In the genomic region with DNA sequence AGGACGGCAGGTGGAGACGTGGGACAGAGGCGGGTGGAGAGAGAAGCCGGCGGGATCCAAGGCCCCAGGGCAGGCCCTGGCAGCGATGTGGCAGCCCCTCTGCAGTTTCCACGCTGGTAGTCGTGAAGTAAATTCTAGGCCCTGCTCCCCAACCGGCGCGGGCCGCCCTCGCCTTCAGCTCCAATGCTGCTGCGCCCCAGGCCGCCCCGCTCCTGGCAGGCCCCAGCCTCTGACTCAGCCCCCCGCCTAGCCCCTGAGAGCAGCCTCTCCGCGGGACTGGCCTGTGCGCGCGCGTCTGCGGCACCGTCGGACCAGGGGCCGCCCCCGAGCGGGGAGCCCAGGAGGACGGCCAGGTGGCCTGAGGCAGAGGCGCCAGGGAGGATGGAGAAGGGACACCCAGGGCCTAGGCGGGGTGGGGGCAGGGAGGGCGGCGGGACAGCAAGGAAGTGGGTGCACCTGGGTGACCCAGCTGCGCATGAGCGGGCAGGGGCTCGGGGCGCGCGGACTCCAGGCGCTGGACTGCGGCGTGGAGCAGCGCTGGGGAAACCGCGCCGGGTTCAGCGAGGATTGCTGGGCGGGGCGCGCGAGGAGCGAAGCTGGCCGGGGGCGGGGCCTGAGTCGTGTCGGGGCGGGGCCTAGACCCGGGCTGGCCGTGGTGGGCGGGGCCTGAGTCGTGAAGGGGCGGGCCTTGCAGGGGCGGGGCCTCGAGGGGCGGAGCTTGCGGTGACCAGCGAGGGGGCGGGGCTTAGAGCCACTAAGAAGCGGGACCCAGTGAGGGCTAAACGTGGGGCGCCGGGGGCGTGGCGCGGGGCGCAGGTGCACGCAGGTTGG, we compare ENCODE assay signal across 8 cellular contexts. TPM values are rescaled to one million over a fixed set of nuclear protein-coding genes. Genes with fewer than 3 reads are reported as not detected.
DNase-seq lines count a peak whose midpoint lies in the region; ATAC-seq, FAIRE-seq and TF ChIP-seq lines count a peak whose summit lies in the region.

No MANE protein-coding gene starts in this region.

- no peaks in the 10 kb centered on the region for H3K9me1 ChIP-seq in keratinocyte (ENCODE audit: control insufficient read depth, extremely low read depth, insufficient read depth, low read length)

- H3K4me1 ChIP-seq in keratinocyte (ENCODE audit: control insufficient read depth, extremely low read depth, insufficient read depth, low read length) = no peaks in the 10 kb centered on the region

- H3K4me2 ChIP-seq in keratinocyte (ENCODE audit: control insufficient read depth, extremely low read depth, insufficient read depth, low read depth, low read length) = peak overlapping the region; percentile 74

- H3K9me3 Mint-ChIP-seq in HFFc6 = peaks cover 18% of the 10 kb centered on the region
- peaks cover 15% of the 10 kb centered on the region for H3K9me3 Mint-ChIP-seq in central memory CD8-positive, alpha-beta T cell

- peak overlapping the region; percentile 50 for H3K9ac ChIP-seq in keratinocyte (ENCODE audit: control insufficient read depth, extremely low read depth, insufficient read depth, low read length)

- no peaks in the 10 kb centered on the region for H3K79me2 ChIP-seq in keratinocyte (ENCODE audit: control insufficient read depth, insufficient read depth, low read length)

- peak overlapping the region; percentile 42; the same call in 1 of the 2 replicates for H3K27ac Mint-ChIP-seq in HFFc6
- H3K27ac Mint-ChIP-seq in central memory CD8-positive, alpha-beta T cell (ENCODE audit: low read depth) = no peak overlapping the region

- in situ Hi-C loops in G401 (cut with HindIII; ENCODE audit: low sequenced_read_pairs) = no loop called here

- TF ChIP-seq CTCF in HFFc6 (IDR thresholded peaks at IDR 0.05) (no peak), keratinocyte (optimal IDR thresholded peaks at IDR 0.05 in 1 of 3, IDR thresholded peaks at IDR 0.05 in 1 of 3, conservative IDR thresholded peaks at IDR 0.05 in 1 of 3; ENCODE audit: extremely low read depth in 1 of 3, insufficient read depth in 2 of 3, low read length in 3 of 3) (no peak)

- H3K9me3 ChIP-seq in keratinocyte (ENCODE audit: control insufficient read depth, low read depth, low read length) = no peaks in the 10 kb centered on the region

- dilution Hi-C loops in keratinocyte (cut with MboI; ENCODE audit: extremely low pct_ligation_motif_present, low sequenced_read_pairs) = no loop called here

- H3K27me3 ChIP-seq in keratinocyte (ENCODE audit: control insufficient read depth, extremely low read depth, insufficient read depth, low read length) = no peaks in the 10 kb centered on the region

- peak overlapping the region; percentile 43 to 63 (median 47) for H3K4me3 ChIP-seq in keratinocyte (ENCODE audit: control insufficient read depth in 2 of 3, extremely low read depth in 1 of 3, insufficient read depth in 2 of 3, low read depth in 1 of 3, low read length in 3 of 3)

- peak; percentile 93 for DNase-seq in G401 (ENCODE audit: low spot score)
- peak; percentile 62 for DNase-seq in HFFc6
- DNase-seq in NCI-H2029 treated with DMSO at 0.1 percent for 48 hours (lab: John Stamatoyannopoulos, UW) = peak; percentile 6
- peak; percentile 98 for DNase-seq in activated CD4-positive, CD25-positive, alpha-beta regulatory T cell treated with anti-CD3 and anti-CD28 coated beads, Interleukin-2, amount 50 U/mL, for 72 hours
- DNase-seq in central memory CD8-positive, alpha-beta T cell (ENCODE audit: low spot score in 2 of 2) = peak; percentile 86 to 94
- DNase-seq in keratinocyte (ENCODE audit: low read depth, low spot score) = peak; percentile 59
- peak; percentile 98 for DNase-seq in stimulated activated CD4-positive, alpha-beta T cell treated with anti-CD3 and anti-CD28 coated beads, Interleukin-12 subunit alpha, Interleukin-12 subunit beta, amount 100 ng/mL, for 4 hours

- H3K27ac ChIP-seq in keratinocyte (ENCODE audit: control insufficient read depth, insufficient read depth, low read length) = no peak overlapping the region

- FAIRE-seq in keratinocyte (lab: Jason Lieb, UNC) = no peak

- H4K20me1 ChIP-seq in keratinocyte (ENCODE audit: control insufficient read depth, extremely low read depth, insufficient read depth, low read length) = no peaks in the 10 kb centered on the region

- peaks cover 13% of the 10 kb centered on the region for H3K36me3 Mint-ChIP-seq in HFFc6 (ENCODE audit: low read depth)
- H3K36me3 Mint-ChIP-seq in central memory CD8-positive, alpha-beta T cell (ENCODE audit: insufficient read depth) = peaks cover 4% of the 10 kb centered on the region

- peak; percentile 78 for ATAC-seq in central memory CD8-positive, alpha-beta T cell (replicated peaks; ENCODE audit: extremely low read depth, poor library complexity, severe bottlenecking)
- no peak for ATAC-seq in GM18517 (IDR thresholded peaks at IDR 0.05; ENCODE audit: unreplicated experiment)

- H3K36me3 ChIP-seq in keratinocyte (ENCODE audit: control insufficient read depth in 2 of 2, extremely low read depth in 1 of 2, insufficient read depth in 2 of 2, low read length in 2 of 2) = no peaks in the 10 kb centered on the region

- no peaks in the 10 kb centered on the region; the same call in 1 of the 2 replicates for H3K4me1 Mint-ChIP-seq in HFFc6 (ENCODE audit: low read depth)
- no peaks in the 10 kb centered on the region for H3K4me1 Mint-ChIP-seq in central memory CD8-positive, alpha-beta T cell

- H2AFZ ChIP-seq in keratinocyte (ENCODE audit: control insufficient read depth, low read length) = peak overlapping the region; percentile 68

- peak overlapping the region; percentile 73 for H3K4me3 Mint-ChIP-seq in HFFc6
- peak overlapping the region; percentile 55 for H3K4me3 Mint-ChIP-seq in central memory CD8-positive, alpha-beta T cell

- peaks cover 4% of the 10 kb centered on the region for H3K27me3 Mint-ChIP-seq in HFFc6 (ENCODE audit: insufficient read depth)
- H3K27me3 Mint-ChIP-seq in central memory CD8-positive, alpha-beta T cell = no peaks in the 10 kb centered on the region

RNA-seq across cellular contexts. Expression of a gene that starts 29.6 kb away (rescaled TPM):
- 8.3 and 23.0 TPM in 2 replicates for total RNA-seq in G401 (2014; rRNA removed; shearing (Covaris generic))
- 1 to 10 TPM; 6.8 to 8.1 (median 7.5) TPM for total RNA-seq in HFFc6 (2021; fragmentation: NEBNext Ultra II Directional; extraction: Animal tissue kit (Norgen Biotek cat#: 25700))
- polyA plus RNA-seq in keratinocyte = 5.4 to 6.2 TPM (median 5.9 TPM) in 3 replicates
- polyA plus RNA-seq in keratinocyte (2011; ENCODE audit: low read depth) = 6.5 TPM
- 2.5 and 4.1 TPM in 2 replicates for polyA plus RNA-seq in keratinocyte (2011; cell fraction: cytosol; rRNA removed)
- 15.1 and 17.0 TPM in 2 replicates for polyA plus RNA-seq in keratinocyte (2011; cell fraction: nucleus; rRNA removed)
- polyA plus RNA-seq in keratinocyte (2012; ENCODE audit: low replicate concordance) = 3.3 and 3.7 TPM in 2 replicates
- 4.7 to 13.3 TPM (median 7.3 TPM) in 3 replicates for polyA minus RNA-seq in keratinocyte
- polyA minus RNA-seq in keratinocyte (2011; cell fraction: cytosol; rRNA and poly(A)+ RNA removed) = 12.9 TPM
- 9.6 and 16.0 TPM in 2 replicates for polyA minus RNA-seq in keratinocyte (2011; cell fraction: nucleus; rRNA and poly(A)+ RNA removed)

RNA-seq across cellular contexts. Expression of a gene that starts 46.8 kb away (rescaled TPM):
- total RNA-seq in G401 (2014; rRNA removed; shearing (Covaris generic)) = 0.55 and 1.5 TPM in 2 replicates
- total RNA-seq in HFFc6 (2021; fragmentation: NEBNext Ultra II Directional; extraction: Animal tissue kit (Norgen Biotek cat#: 25700)) = not detected
- 0.05 TPM in 1 of 3 replicates, not detected in the others for polyA plus RNA-seq in keratinocyte
- not detected for polyA plus RNA-seq in keratinocyte (2011; ENCODE audit: low read depth)
- polyA plus RNA-seq in keratinocyte (2011; cell fraction: cytosol; rRNA removed) = not detected in 2 replicates
- polyA plus RNA-seq in keratinocyte (2011; cell fraction: nucleus; rRNA removed) = 0.09 and 0.35 TPM in 2 replicates
- polyA plus RNA-seq in keratinocyte (2012; ENCODE audit: low replicate concordance) = 0.54 TPM in 1 of 2 replicates, not detected in the other
- polyA minus RNA-seq in keratinocyte = not detected in 3 replicates
- polyA minus RNA-seq in keratinocyte (2011; cell fraction: cytosol; rRNA and poly(A)+ RNA removed) = not detected
- not detected in 2 replicates for polyA minus RNA-seq in keratinocyte (2011; cell fraction: nucleus; rRNA and poly(A)+ RNA removed)

Comparison
In these comparisons a context has a peak if more than half of its experiments do, and no peak if none do; other contexts are left out.
1. DNase-seq: peak in every context shown above with its lines; median percentile 98 in activated CD4-positive, CD25-positive, alpha-beta regulatory T cell treated with anti-CD3 and anti-CD28 coated beads, Interleukin-2, amount 50 U/mL, for 72 hours; 98 in stimulated activated CD4-positive, alpha-beta T cell treated with anti-CD3 and anti-CD28 coated beads, Interleukin-12 subunit alpha, Interleukin-12 subunit beta, amount 100 ng/mL, for 4 hours; 93 in G401; 90 in central memory CD8-positive, alpha-beta T cell; 62 in HFFc6; 59 in keratinocyte; 6 in NCI-H2029 treated with DMSO at 0.1 percent for 48 hours.